3 cellular contexts compared by ENCODE assay signal in genomic region chr6:69921611-69922010, GRCh38. TPM values are rescaled to one million over a fixed set of nuclear protein-coding genes. Genes with fewer than 3 reads are reported as not detected.
"Had no signal": no experiment of that assay in that cellular context is flagged by ENCODE, and none has a peak within 500 bp of the region (broad histone marks: within the 10 kb centered on the region; RNA-seq: fewer than 3 reads in every experiment).

No MANE protein-coding gene starts in this region.

RNA-seq across cellular contexts. Expression of gene COL19A1, which starts 55.3 kb away (rescaled TPM):
- total RNA-seq: osteocyte, pulmonary artery endothelial cell, renal cortical epithelial cell had no signal
